Comparison of ENCODE assay signal across 25 cellular contexts in genomic region chr2:96934096-96934495, GRCh38.
DNase-seq lines count a peak whose midpoint lies in the region; ATAC-seq and TF ChIP-seq lines count a peak whose summit lies in the region.
"Had no signal": no experiment of that assay in that cellular context is flagged by ENCODE, and none has a peak within 500 bp of the region (broad histone marks: within the 10 kb centered on the region; RNA-seq: fewer than 3 reads in every experiment).

No MANE protein-coding gene starts in this region.

- no peaks in the 10 kb centered on the region for H3K27me3 ChIP-seq in WERI-Rb-1 (ENCODE audit: insufficient read depth, low read depth, severe bottlenecking)
- no peaks in the 10 kb centered on the region for H3K27me3 ChIP-seq in layer of hippocampus (ENCODE audit: control insufficient read depth, insufficient read depth, low read length)
- H3K27me3 ChIP-seq: ascending aorta, cardiac muscle cell, right atrium auricular region had no signal

- no peak overlapping the region for H3K4me3 ChIP-seq in WERI-Rb-1 (ENCODE audit: low read depth, low read length)
- H3K4me3 ChIP-seq: ascending aorta, cardiac muscle cell, left lung, right atrium auricular region, SJSA1, smooth muscle cell, thoracic aorta had no signal

- ATAC-seq in HG02588 (IDR thresholded peaks at IDR 0.05; ENCODE audit: unreplicated experiment) = no peak
- ATAC-seq: effector memory CD8-positive, alpha-beta T cell; left lung; stimulated activated naive CD8-positive, alpha-beta T cell treated with anti-CD3 and anti-CD28 coated beads, Interleukin-15, Interleukin-2, amounts not matched to agents 100 U/mL and 50 U/mL, for 24 hours had no signal

- peak; percentile 50 for DNase-seq in NCI-H748 (lab: John Stamatoyannopoulos, UW; ENCODE audit: unreplicated experiment)
- no peak for DNase-seq in NCI-H748 treated with DMSO at 0.1 percent for 48 hours (lab: John Stamatoyannopoulos, UW)
- DNase-seq in WERI-Rb-1 = no peak
- no peak for DNase-seq in NCI-H2107 treated with DMSO at 0.1 percent for 48 hours (lab: John Stamatoyannopoulos, UW; ENCODE audit: unreplicated experiment)
- DNase-seq in Kasumi-1 (lab: John Stamatoyannopoulos, UW) = no peak
- DNase-seq: activated effector memory CD4-positive, alpha-beta T cell treated with anti-CD3 and anti-CD28 coated beads, Interleukin-2, amount 50 U/mL, for 16 hours; activated T-cell treated with anti-CD3 and anti-CD28 coated beads, Interleukin-2, amount 50 U/mL, for 24 hours; cortex of kidney; effector memory CD8-positive, alpha-beta T cell; erythroblast; GF-D8; immature natural killer cell; NCI-H226; stimulated activated CD4-positive, alpha-beta T cell treated with anti-CD3 and anti-CD28 coated beads, Interleukin-1b, Interleukin-23, amount 100 ng/mL, for 48 hours; stimulated activated naive CD8-positive, alpha-beta T cell treated with anti-CD3 and anti-CD28 coated beads, Interleukin-15, Interleukin-2, amounts not matched to agents 100 U/mL and 50 U/mL, for 24 hours had no signal

- H3K9me3 ChIP-seq in WERI-Rb-1 (ENCODE audit: severe bottlenecking) = no peaks in the 10 kb centered on the region
- H3K9me3 ChIP-seq: ascending aorta, left lung, right atrium auricular region, SJSA1, thoracic aorta had no signal

- H3K27ac ChIP-seq in WERI-Rb-1 (peak overlapping the region; percentile 75), layer of hippocampus (ENCODE audit: low read depth, low read length) (peak overlapping the region; percentile 42)
- H3K27ac ChIP-seq: ascending aorta, cardiac muscle cell, left lung, parathyroid adenoma, right atrium auricular region, SJSA1, thoracic aorta had no signal

- no peak for TF ChIP-seq CTCF in WERI-Rb-1 (IDR thresholded peaks at IDR 0.05; ENCODE audit: low read depth, low read length)

- H3K36me3 ChIP-seq in WERI-Rb-1 = no peaks in the 10 kb centered on the region
- H3K36me3 ChIP-seq: ascending aorta, cardiac muscle cell, left lung, right atrium auricular region, SJSA1, thoracic aorta had no signal
